ENCODE assay signal across 8 cellular contexts in the genomic region with DNA sequence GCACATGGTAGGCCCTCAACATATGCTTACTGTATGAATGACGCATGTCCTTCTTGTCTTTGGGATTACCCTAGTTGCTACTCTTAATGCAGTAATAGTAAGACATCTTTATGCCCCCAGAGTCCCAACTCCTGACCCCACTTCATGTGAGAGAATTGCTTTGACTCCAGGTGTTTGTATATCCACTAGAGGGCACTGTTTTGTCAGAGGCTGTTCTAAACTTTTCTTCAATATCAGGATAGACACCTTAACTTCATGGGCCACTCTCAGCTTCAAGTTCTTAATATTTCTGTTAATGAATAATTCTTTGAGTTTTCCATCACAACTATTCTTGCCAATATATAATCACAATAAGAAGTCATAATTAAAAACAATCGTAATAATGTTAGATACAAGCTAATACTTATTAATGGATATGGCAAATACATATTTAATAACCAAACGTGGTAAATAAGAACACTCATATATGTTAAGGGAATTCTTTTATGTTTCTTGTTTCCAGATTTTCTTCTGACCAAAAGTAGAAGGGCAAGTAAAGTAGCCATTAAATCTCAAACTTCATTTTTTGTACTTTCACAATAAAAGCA.
A peak's percentile ranks its signal among the peaks of the same experiment; 100 is the strongest.
DNase-seq lines count a peak whose midpoint lies in the region; ATAC-seq and TF ChIP-seq lines count a peak whose summit lies in the region.

No MANE protein-coding gene starts in this region.

- H3K4me1 ChIP-seq in RWPE2 (ENCODE audit: insufficient read depth, poor library complexity, severe bottlenecking) = no peaks in the 10 kb centered on the region

- DNase-seq in CD1c-positive myeloid dendritic cell (ENCODE audit: extremely low spot score) = peak; percentile 3
- no peak for DNase-seq in LNCaP clone FGC (ENCODE audit: low read depth)
- no peak for DNase-seq in RWPE2 (ENCODE audit: low spot score)
- DNase-seq in fibroblast of villous mesenchyme (ENCODE audit: low read depth) = no peak
- DNase-seq in retinal pigment epithelial cell (ENCODE audit: low read depth) = no peak
- no peak for DNase-seq in activated CD4-positive, alpha-beta T cell treated with anti-CD3 and anti-CD28 coated beads, Interleukin-2, amount 50 U/mL, for 4 hours
- no peak for DNase-seq in activated CD8-positive, alpha-beta memory T cell treated with anti-CD3 and anti-CD28 coated beads for 24 hours

- H3K36me3 ChIP-seq in RWPE2 (ENCODE audit: low read depth) = no peaks in the 10 kb centered on the region

- H3K9me3 ChIP-seq in RWPE2 (ENCODE audit: severe bottlenecking) = no peaks in the 10 kb centered on the region

- TF ChIP-seq CTCF in LNCaP clone FGC (IDR thresholded peaks at IDR 0.05; ENCODE audit: control insufficient read depth, extremely low read depth, insufficient read depth) = peak; percentile 75
- peak; percentile 85 for TF ChIP-seq CTCF in RWPE2 (IDR thresholded peaks at IDR 0.05; ENCODE audit: poor library complexity, severe bottlenecking)
- peak; percentile 29 for TF ChIP-seq CTCF in fibroblast of villous mesenchyme (IDR thresholded peaks at IDR 0.05; ENCODE audit: insufficient read depth, low read depth, low read length)
- peak; percentile 78 for TF ChIP-seq CTCF in retinal pigment epithelial cell (conservative IDR thresholded peaks at IDR 0.05; ENCODE audit: low read depth, low read length)

- H3K27ac ChIP-seq in RWPE2 (ENCODE audit: poor library complexity, severe bottlenecking) = no peak overlapping the region

- peak; percentile 55 for ATAC-seq in GM19397 (IDR thresholded peaks at IDR 0.05; ENCODE audit: unreplicated experiment)
- ATAC-seq in RWPE2 (ENCODE audit: low read depth) = 0 out of 3 replicates have a peak, but pooled peaks have one; percentile 45

- H3K27me3 ChIP-seq in RWPE2 (ENCODE audit: insufficient read depth, poor library complexity, severe bottlenecking) = no peaks in the 10 kb centered on the region

- no peak overlapping the region for H3K4me3 ChIP-seq in LNCaP clone FGC (ENCODE audit: low read depth, low read length)
- no peak overlapping the region for H3K4me3 ChIP-seq in RWPE2 (ENCODE audit: severe bottlenecking)
- H3K4me3 ChIP-seq in fibroblast of villous mesenchyme (ENCODE audit: low read depth, low read length) = no peak overlapping the region
- no peak overlapping the region for H3K4me3 ChIP-seq in retinal pigment epithelial cell (ENCODE audit: low read length)

Comparison
In these comparisons a context has a peak if more than half of its experiments do, and no peak if none do; other contexts are left out.
1. CTCF ChIP-seq: peak in every context shown above with its lines; median percentile 85 in RWPE2; 78 in retinal pigment epithelial cell; 75 in LNCaP clone FGC; 29 in fibroblast of villous mesenchyme.